Comparison of ENCODE assay signal across 8 cellular contexts in genomic region chr15:59803293-59803966, GRCh38.
DNase-seq lines count a peak whose midpoint lies in the region; ATAC-seq and TF ChIP-seq lines count a peak whose summit lies in the region.
"Not testable (repeated sequence)": the region's sequence is repeated elsewhere in the genome, so short reads cannot be mapped to it uniquely, and the experiment has no call there.

No MANE protein-coding gene starts in this region.

- not testable (repeated sequence) for H3K27me3 ChIP-seq in HAP-1 (ENCODE audit: low read depth); mesendoderm (ENCODE audit: insufficient read depth, low read length, poor library complexity); upper lobe of left lung
- H3K27me3 ChIP-seq in OCI-LY3 (ENCODE audit: low read depth, low read length): peaks cover 35% of the 10 kb centered on the region

- not testable (repeated sequence) for H3K4ac ChIP-seq in mesendoderm (ENCODE audit: low read depth, low read length)

- not testable (repeated sequence) for H3K18ac ChIP-seq in mesendoderm (ENCODE audit: low read length)

- DNase-seq in HAP-1 (ENCODE audit: low spot score in 2 of 2): peak; percentile 18 to 63
- DNase-seq in activated CD4-positive, alpha-beta T cell treated with anti-CD3 and anti-CD28 coated beads, Interleukin-2, amount 50 U/mL, for 1 hour: peak; percentile 74
- DNase-seq in activated effector memory CD4-positive, alpha-beta T cell treated with Interleukin-2 at 50 U/mL for 16 hours: peak; percentile 78
- DNase-seq in epithelial cell of esophagus (ENCODE audit: low read depth): peak; percentile 73
- DNase-seq in mesendoderm: peak; percentile 83
- peak; percentile 51 for DNase-seq in stimulated activated CD4-positive, alpha-beta T cell treated with anti-CD3 and anti-CD28 coated beads, Interleukin-4, amount 100 ng/mL, for 24 hours
- peak; percentile 16 to 38 for DNase-seq in upper lobe of left lung

- not testable (repeated sequence) for H4K5ac ChIP-seq in mesendoderm (ENCODE audit: low read length)

- not testable (repeated sequence) for TF ChIP-seq EP300 in upper lobe of left lung (IDR thresholded peaks at IDR 0.05)

- H3K79me2 ChIP-seq in OCI-LY3 (ENCODE audit: low read length); mesendoderm (ENCODE audit: control insufficient read depth, insufficient read depth, low read length): not testable (repeated sequence)

- H2BK15ac ChIP-seq in mesendoderm (replicated peaks; ENCODE audit: low read depth): not testable (repeated sequence)

- H3K4me2 ChIP-seq in OCI-LY3 (ENCODE audit: low read length) (peak overlapping the region; percentile 34), mesendoderm (ENCODE audit: low read length) (peak overlapping the region; percentile 6)

- not testable (repeated sequence) for H2AFZ ChIP-seq in OCI-LY3 (ENCODE audit: low read depth, low read length)

- in situ Hi-C loops in HAP-1 (cut with MboI; ENCODE audit: low sequenced_read_pairs): not testable (repeated sequence)

- not testable (repeated sequence) for H4K20me1 ChIP-seq in OCI-LY3 (ENCODE audit: insufficient read depth, low read length)

- not testable (repeated sequence) for H3K4me1 ChIP-seq in HAP-1; mesendoderm (ENCODE audit: control insufficient read depth, low read depth, low read length); upper lobe of left lung
- peaks cover 13% of the 10 kb centered on the region for H3K4me1 ChIP-seq in OCI-LY3 (ENCODE audit: low read length)

- H3K9me3 ChIP-seq in HAP-1; OCI-LY3 (ENCODE audit: insufficient read depth, low read length); upper lobe of left lung: not testable (repeated sequence)

- not testable (repeated sequence) for H3K79me1 ChIP-seq in mesendoderm (ENCODE audit: low read length)

- not testable (repeated sequence) for H3K23ac ChIP-seq in mesendoderm (ENCODE audit: low read length)

- H2BK120ac ChIP-seq in mesendoderm (ENCODE audit: low read depth, low read length): not testable (repeated sequence)

- H3K9ac ChIP-seq in OCI-LY3 (ENCODE audit: low read length): not testable (repeated sequence)
- H3K9ac ChIP-seq in mesendoderm (ENCODE audit: low read length): peak overlapping the region; percentile 34

- H3K56ac ChIP-seq in mesendoderm (ENCODE audit: low read length): peak overlapping the region; percentile 78

- H2AK5ac ChIP-seq in mesendoderm (ENCODE audit: low read length): not testable (repeated sequence)

- not testable (repeated sequence) for H3K36me3 ChIP-seq in HAP-1 (replicated peaks); OCI-LY3 (replicated peaks; ENCODE audit: low read depth, low read length); mesendoderm (ENCODE audit: control insufficient read depth, insufficient read depth, low read length); upper lobe of left lung

- no CpG with 5 or more reads among the region's 19 CpGs for whole genome bisulfite sequencing in mesendoderm (ENCODE audit: extremely low coverage, insufficient coverage, low lambda C conversion rate)
- 48 to 58% methylated on average over 19 of the region's 19 CpGs for WGBS in upper lobe of left lung, 2 donors

- not testable (repeated sequence) for TF ChIP-seq CTCF in OCI-LY3 (IDR thresholded peaks at IDR 0.05; ENCODE audit: low read depth, low read length); epithelial cell of esophagus (IDR thresholded peaks at IDR 0.05; ENCODE audit: insufficient read depth, low read depth, low read length, missing control alignments); upper lobe of left lung (IDR thresholded peaks at IDR 0.05)

- H3K4me3 ChIP-seq in HAP-1: 0 out of 2 replicates have a peak overlapping the region, but pooled peaks have one; percentile 7
- peak overlapping the region; percentile 56 for H3K4me3 ChIP-seq in OCI-LY3 (ENCODE audit: low read length)
- H3K4me3 ChIP-seq in epithelial cell of esophagus (ENCODE audit: low read length): peak overlapping the region; percentile 35
- H3K4me3 ChIP-seq in mesendoderm (ENCODE audit: low read length): not testable (repeated sequence)
- peak overlapping the region in 3 of 4 donors; percentile 14 to 32 (median 27) for H3K4me3 ChIP-seq in upper lobe of left lung

- H3K27ac ChIP-seq in OCI-LY3 (ENCODE audit: low read length); mesendoderm (ENCODE audit: low read depth, low read length); upper lobe of left lung: not testable (repeated sequence)

- not testable (repeated sequence) for ATAC-seq in upper lobe of left lung (ENCODE audit: low FRiP score in 2 of 2)

- H4K8ac ChIP-seq in mesendoderm (ENCODE audit: low read depth, low read length): not testable (repeated sequence)

- not testable (repeated sequence) for H2BK5ac ChIP-seq in mesendoderm (ENCODE audit: low read length)

- not testable (repeated sequence) for TF ChIP-seq POLR2A in upper lobe of left lung (IDR thresholded peaks at IDR 0.05)

Comparison
In these comparisons a context has a peak if more than half of its experiments do, and no peak if none do; other contexts are left out.
1. DNase-seq: peak in every context shown above with its lines; median percentile 83 in mesendoderm; 78 in activated effector memory CD4-positive, alpha-beta T cell treated with Interleukin-2 at 50 U/mL for 16 hours; 74 in activated CD4-positive, alpha-beta T cell treated with anti-CD3 and anti-CD28 coated beads, Interleukin-2, amount 50 U/mL, for 1 hour; 73 in epithelial cell of esophagus; 51 in stimulated activated CD4-positive, alpha-beta T cell treated with anti-CD3 and anti-CD28 coated beads, Interleukin-4, amount 100 ng/mL, for 24 hours; 40 in HAP-1; 27 in upper lobe of left lung.